Comparison of ENCODE assay signal across 29 cellular contexts in genomic region chrX:120642871-120643270, GRCh38. TPM values are rescaled to one million over a fixed set of nuclear protein-coding genes. Genes with fewer than 3 reads are reported as not detected.
A peak's percentile ranks its signal among the peaks of the same experiment; 100 is the strongest.
DNase-seq lines count a peak whose midpoint lies in the region; ATAC-seq, FAIRE-seq and TF ChIP-seq lines count a peak whose summit lies in the region.
"Had no signal": no experiment of that assay in that cellular context is flagged by ENCODE, and none has a peak within 500 bp of the region (broad histone marks: within the 10 kb centered on the region; RNA-seq: fewer than 3 reads in every experiment).

No MANE protein-coding gene starts in this region.

- no peak overlapping the region for H3K9ac ChIP-seq in astrocyte (ENCODE audit: low read length)
- H3K9ac ChIP-seq: BLaER1 had no signal

- H3K4me3 ChIP-seq in astrocyte (ENCODE audit: insufficient read depth, low read depth, low read length) (no peak overlapping the region), uterus (no peak overlapping the region), A673 (ENCODE audit: low read depth, low read length, poor library complexity, severe bottlenecking) (no peak overlapping the region)
- H3K4me3 ChIP-seq: A549, BLaER1 had no signal

- H3K27me3 ChIP-seq in astrocyte (ENCODE audit: insufficient read depth, low read length) (no peaks in the 10 kb centered on the region), uterus (no peaks in the 10 kb centered on the region), A673 (replicated peaks; ENCODE audit: insufficient read depth, low read depth, low read length, poor library complexity) (no peaks in the 10 kb centered on the region)
- H3K27me3 ChIP-seq: BE2C, BLaER1 had no signal

- POLR2A ChIA-PET in A673 (lab: Charles Lee; ENCODE audit: low non-redundant PET) = no interaction called here

- no peak overlapping the region for H3K4me3 Mint-ChIP-seq in astrocyte (ENCODE audit: unreplicated experiment)
- H3K4me3 Mint-ChIP-seq in stimulated activated naive B cell treated with anti-CD40 and anti-IgM and Interleukin-4, amounts not matched to agents 10 μg/mL and 1 μg/mL and 100 μg/mL, for 72 hours = no peak overlapping the region
- H3K4me3 Mint-ChIP-seq: CD14-positive monocyte; CD4-positive, alpha-beta memory T cell; CD4-positive, CD25-positive, alpha-beta regulatory T cell; CD8-positive, alpha-beta memory T cell had no signal

- H3K9me3 Mint-ChIP-seq in astrocyte (ENCODE audit: unreplicated experiment) = peaks cover 2% of the 10 kb centered on the region
- H3K9me3 Mint-ChIP-seq in stimulated activated naive B cell treated with anti-CD40 and anti-IgM and Interleukin-4, amounts not matched to agents 10 μg/mL and 1 μg/mL and 100 μg/mL, for 72 hours = no peaks in the 10 kb centered on the region
- H3K9me3 Mint-ChIP-seq: CD4-positive, alpha-beta memory T cell; CD4-positive, CD25-positive, alpha-beta regulatory T cell had no signal

- no peak for TF ChIP-seq POLR2A in uterus (IDR thresholded peaks at IDR 0.05)

- DNase-seq in ELF-1 (ENCODE audit: low read depth, low spot score) = peak; percentile 63
- DNase-seq in astrocyte (ENCODE audit: low read depth) = no peak
- DNase-seq in foreskin melanocyte = peak; percentile 30
- no peak for DNase-seq in stimulated activated naive B cell treated with anti-CD40 and anti-IgM and Interleukin-4, amounts not matched to agents 10 μg/mL and 1 μg/mL and 100 μg/mL, for 72 hours
- no peak for DNase-seq in uterus
- no peak for DNase-seq in SIG-M5 (lab: John Stamatoyannopoulos, UW)
- no peak for DNase-seq in A673 (ENCODE audit: low spot score)
- DNase-seq: ACHN; BE2C; C1 segment of cervical spinal cord; CD4-positive, alpha-beta memory T cell; CD4-positive, CD25-positive, alpha-beta regulatory T cell; CD8-positive, alpha-beta memory T cell; COR-L47; DMS 273 treated with DMSO at 0.1 percent for 48 hours; DMS153; DMS53; DMS79; DND-41; EL; GF-D8 had no signal

- no TSS peak for BruUV-seq in A673 (replicated peaks; lab: Mats Ljungman, UMichigan)

- no peak overlapping the region for H3K4me2 ChIP-seq in astrocyte (ENCODE audit: low read length)
- H3K4me2 ChIP-seq: A549, BLaER1 had no signal

- FAIRE-seq in astrocyte (lab: Jason Lieb, UNC) = peak; percentile 50
- FAIRE-seq: G401.6, GM12891, GM19239 had no signal

- no peak overlapping the region for H3K27ac Mint-ChIP-seq in astrocyte (ENCODE audit: unreplicated experiment)
- peak overlapping the region; percentile 65 for H3K27ac Mint-ChIP-seq in stimulated activated naive B cell treated with anti-CD40 and anti-IgM and Interleukin-4, amounts not matched to agents 10 μg/mL and 1 μg/mL and 100 μg/mL, for 72 hours
- H3K27ac Mint-ChIP-seq: CD14-positive monocyte; CD4-positive, alpha-beta memory T cell; CD4-positive, CD25-positive, alpha-beta regulatory T cell; CD8-positive, alpha-beta memory T cell had no signal

- H3K9me3 ChIP-seq in astrocyte (ENCODE audit: insufficient read depth, low read depth, low read length) = no peaks in the 10 kb centered on the region
- no peaks in the 10 kb centered on the region for H3K9me3 ChIP-seq in uterus
- H3K9me3 ChIP-seq in A673 (ENCODE audit: low read depth, low read length, poor library complexity, severe bottlenecking) = no peaks in the 10 kb centered on the region
- H3K9me3 ChIP-seq: A549, BE2C, BLaER1 had no signal

- CTCF ChIA-PET in A673 (lab: Charles Lee) = no interaction called here

- H3K27ac ChIP-seq in astrocyte (ENCODE audit: low read depth, low read length) (no peak overlapping the region), uterus (no peak overlapping the region), A673 (ENCODE audit: low read depth, low read length, poor library complexity, severe bottlenecking) (no peak overlapping the region)
- H3K27ac ChIP-seq: 22Rv1, A549, BLaER1 had no signal

- H4K20me1 ChIP-seq in astrocyte (ENCODE audit: insufficient read depth, low read length) = no peaks in the 10 kb centered on the region
- H4K20me1 ChIP-seq: BLaER1 had no signal

- no peaks in the 10 kb centered on the region for H3K79me2 ChIP-seq in astrocyte (ENCODE audit: insufficient read depth, low read length)

- intact Hi-C loops in uterus (cut with DNase I; ENCODE audit: low total_unique reads) = no loop called here
- intact Hi-C loops in A673 (cut with micrococcal nuclease; ENCODE audit: unreplicated experiment) = no loop called here

- TF ChIP-seq CTCF in astrocyte (IDR thresholded peaks at IDR 0.05; ENCODE audit: insufficient read depth, low read depth, low read length) = no peak
- TF ChIP-seq CTCF in uterus (IDR thresholded peaks at IDR 0.05) = no peak
- TF ChIP-seq CTCF in A673 (conservative IDR thresholded peaks at IDR 0.05; ENCODE audit: low read depth, low read length) = no peak

- no peaks in the 10 kb centered on the region for H3K36me3 Mint-ChIP-seq in astrocyte (ENCODE audit: low read depth, unreplicated experiment)
- no peaks in the 10 kb centered on the region for H3K36me3 Mint-ChIP-seq in stimulated activated naive B cell treated with anti-CD40 and anti-IgM and Interleukin-4, amounts not matched to agents 10 μg/mL and 1 μg/mL and 100 μg/mL, for 72 hours
- H3K36me3 Mint-ChIP-seq: CD14-positive monocyte; CD4-positive, alpha-beta memory T cell; CD4-positive, CD25-positive, alpha-beta regulatory T cell; CD8-positive, alpha-beta memory T cell had no signal

- H3K4me1 ChIP-seq in astrocyte (ENCODE audit: insufficient read depth, low read length) = no peaks in the 10 kb centered on the region
- no peaks in the 10 kb centered on the region for H3K4me1 ChIP-seq in uterus
- no peaks in the 10 kb centered on the region for H3K4me1 ChIP-seq in A673 (ENCODE audit: insufficient read depth, low read length, poor library complexity, severe bottlenecking)
- H3K4me1 ChIP-seq: BE2C, BLaER1 had no signal

- H3K36me3 ChIP-seq in astrocyte (ENCODE audit: insufficient read depth, low read length) = no peaks in the 10 kb centered on the region
- no peaks in the 10 kb centered on the region for H3K36me3 ChIP-seq in uterus
- no peaks in the 10 kb centered on the region for H3K36me3 ChIP-seq in A673 (ENCODE audit: insufficient read depth, low read length, poor library complexity, severe bottlenecking)
- H3K36me3 ChIP-seq: BE2C, BLaER1 had no signal

- ATAC-seq in stimulated activated naive B cell treated with anti-CD40 and anti-IgM and Interleukin-4, amounts not matched to agents 10 μg/mL and 1 μg/mL and 100 μg/mL, for 72 hours (replicated peaks) = no peak
- ATAC-seq in HG02571 (IDR thresholded peaks at IDR 0.05; ENCODE audit: unreplicated experiment) = no peak
- ATAC-seq: A549 had no signal

- no peaks in the 10 kb centered on the region for H3K4me1 Mint-ChIP-seq in astrocyte (ENCODE audit: low read depth, unreplicated experiment)
- H3K4me1 Mint-ChIP-seq in stimulated activated naive B cell treated with anti-CD40 and anti-IgM and Interleukin-4, amounts not matched to agents 10 μg/mL and 1 μg/mL and 100 μg/mL, for 72 hours = no peaks in the 10 kb centered on the region
- H3K4me1 Mint-ChIP-seq: CD14-positive monocyte; CD4-positive, CD25-positive, alpha-beta regulatory T cell; CD8-positive, alpha-beta memory T cell had no signal

- H3K27me3 Mint-ChIP-seq in astrocyte (ENCODE audit: low read depth, unreplicated experiment) = no peaks in the 10 kb centered on the region
- H3K27me3 Mint-ChIP-seq in stimulated activated naive B cell treated with anti-CD40 and anti-IgM and Interleukin-4, amounts not matched to agents 10 μg/mL and 1 μg/mL and 100 μg/mL, for 72 hours = peaks cover 0 to 3% of the 10 kb centered on the region in 2 donors

- H2AFZ ChIP-seq in astrocyte (ENCODE audit: low read depth, low read length) = no peak overlapping the region

RNA-seq across cellular contexts. Expression of gene C1GALT1C1, which starts 13.0 kb away (rescaled TPM):
- total RNA-seq in astrocyte = 12.7 and 12.8 TPM in 2 replicates
- total RNA-seq in uterus = 10 to 100 TPM in 3 of 4 donors, 1 to 10 TPM in 1; 5.4 to 39.3 (median 18.0) TPM
- 9.5 and 10.2 TPM in 2 replicates for total RNA-seq in A673 (2021)

RNA-seq across cellular contexts. Expression of gene MCTS1, which starts 39.0 kb away (rescaled TPM):
- total RNA-seq in astrocyte = 36.0 and 36.7 TPM in 2 replicates
- 10 to 100 TPM in 3 of 4 donors, 1 to 10 TPM in 1; 9.0 to 36.1 (median 22.6) TPM for total RNA-seq in uterus
- total RNA-seq in A673 (2021) = 54.6 and 62.3 TPM in 2 replicates

Comparison
In these comparisons a context has a peak if more than half of its experiments do, and no peak if none do; other contexts are left out.
1. DNase-seq: peak in ELF-1 (single experiment) and foreskin melanocyte (single experiment); none in astrocyte (single experiment), stimulated activated naive B cell treated with anti-CD40 and anti-IgM and Interleukin-4, amounts not matched to agents 10 μg/mL and 1 μg/mL and 100 μg/mL, for 72 hours (single experiment), uterus (0 of 2), SIG-M5 (single experiment) and A673 (single experiment).